ENCODE assay signal across 12 cellular contexts in the genomic region with DNA sequence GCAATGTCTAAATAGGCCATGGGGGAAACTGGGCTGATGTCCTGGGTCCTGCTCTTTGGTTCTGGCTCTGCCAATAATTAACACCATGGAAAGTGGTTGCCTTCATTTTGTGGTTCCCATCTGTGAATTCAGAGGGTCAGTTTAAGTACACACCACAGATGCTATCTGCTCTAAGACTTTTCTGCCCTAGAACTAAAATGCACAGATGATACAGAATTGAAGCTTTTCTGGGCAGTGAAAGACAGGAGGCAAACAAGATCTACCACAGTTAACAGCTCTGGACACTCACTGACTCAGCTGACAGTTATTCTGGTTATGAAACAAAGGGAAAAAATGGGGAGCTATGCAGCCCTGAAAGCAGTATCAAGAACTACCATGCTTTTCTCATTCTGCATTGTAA. TPM values are rescaled to one million over a fixed set of nuclear protein-coding genes. Genes with fewer than 3 reads are reported as not detected.
DNase-seq lines count a peak whose midpoint lies in the region; ATAC-seq and TF ChIP-seq lines count a peak whose summit lies in the region.
"Had no signal": no experiment of that assay in that cellular context is flagged by ENCODE, and none has a peak within 500 bp of the region (broad histone marks: within the 10 kb centered on the region; RNA-seq: fewer than 3 reads in every experiment).

No MANE protein-coding gene starts in this region.

- ATAC-seq in right cardiac atrium, result peak; percentile 24 to 53
- no peak for ATAC-seq in GM19023 (IDR thresholded peaks at IDR 0.05; ENCODE audit: unreplicated experiment)
- no peak for ATAC-seq in aorta (ENCODE audit: low FRiP score)

- H3K27me3 Mint-ChIP-seq in HFFc6 (ENCODE audit: insufficient read depth) (no peaks in the 10 kb centered on the region), nephron progenitor cell (ENCODE audit: low read depth, poor library complexity) (no peaks in the 10 kb centered on the region)
- H3K27me3 Mint-ChIP-seq: progenitor cell of endocrine pancreas had no signal

- H3K36me3 Mint-ChIP-seq in HFFc6 (ENCODE audit: low read depth) (peaks cover 9% of the 10 kb centered on the region), nephron progenitor cell (ENCODE audit: low read depth) (no peaks in the 10 kb centered on the region)

- H3K9me3 Mint-ChIP-seq in HFFc6 (no peaks in the 10 kb centered on the region), nephron progenitor cell (no peaks in the 10 kb centered on the region)

- H3K27ac Mint-ChIP-seq in HFFc6, result peak overlapping the region; percentile 82
- no peak overlapping the region for H3K27ac Mint-ChIP-seq in nephron progenitor cell

- H3K4me3 ChIP-seq in right cardiac atrium (ENCODE audit: low read length), result no peak overlapping the region
- no peak overlapping the region for H3K4me3 ChIP-seq in subcutaneous abdominal adipose tissue (ENCODE audit: low read depth in 1 of 5, low read length in 5 of 5)
- no peak overlapping the region for H3K4me3 ChIP-seq in aorta (ENCODE audit: low read length in 2 of 2)
- H3K4me3 ChIP-seq: esophagus squamous epithelium, suprapubic skin had no signal

- H3K4me3 Mint-ChIP-seq in HFFc6 (peak overlapping the region; percentile 79), nephron progenitor cell (no peak overlapping the region)

- H3K27me3 ChIP-seq in right cardiac atrium (ENCODE audit: control insufficient read depth, insufficient read depth) (no peaks in the 10 kb centered on the region), subcutaneous abdominal adipose tissue (ENCODE audit: control insufficient read depth in 5 of 5, insufficient read depth in 4 of 5, low read length in 5 of 5) (no peaks in the 10 kb centered on the region), aorta (ENCODE audit: control insufficient read depth in 1 of 2, insufficient read depth in 2 of 2, low read length in 1 of 2) (no peaks in the 10 kb centered on the region)
- H3K27me3 ChIP-seq: esophagus squamous epithelium, suprapubic skin had no signal

- H3K4me1 ChIP-seq in right cardiac atrium (ENCODE audit: control insufficient read depth, insufficient read depth, low read length), result peaks cover 2% of the 10 kb centered on the region
- H3K4me1 ChIP-seq in subcutaneous abdominal adipose tissue (ENCODE audit: control insufficient read depth in 5 of 5, insufficient read depth in 5 of 5, low read length in 5 of 5), result peaks cover 4 to 47% (median 39%) of the 10 kb centered on the region in 5 donors
- H3K4me1 ChIP-seq in aorta (ENCODE audit: control insufficient read depth in 1 of 2, insufficient read depth in 2 of 2, low read length in 2 of 2), result peaks cover 8 to 9% of the 10 kb centered on the region in 2 donors

- H3K9ac ChIP-seq in subcutaneous abdominal adipose tissue (ENCODE audit: low read length in 5 of 5), result peak overlapping the region in 1 of 5 donors; percentile 11

- H3K27ac ChIP-seq in angular gyrus (ENCODE audit: low read depth, low read length) (peak overlapping the region; percentile 62), right cardiac atrium (ENCODE audit: low read length) (peak overlapping the region; percentile 64), subcutaneous abdominal adipose tissue (ENCODE audit: low read depth, low read length) (peak overlapping the region; percentile 90), aorta (ENCODE audit: low read depth in 1 of 2, low read length in 2 of 2) (peak overlapping the region in 1 of 2 donors; percentile 40)

- H3K9me3 ChIP-seq in right cardiac atrium (ENCODE audit: control insufficient read depth, low read length) (no peaks in the 10 kb centered on the region), subcutaneous abdominal adipose tissue (ENCODE audit: control insufficient read depth in 5 of 5, low read length in 5 of 5) (no peaks in the 10 kb centered on the region), aorta (ENCODE audit: control insufficient read depth, low read length) (no peaks in the 10 kb centered on the region)
- H3K9me3 ChIP-seq: esophagus squamous epithelium, suprapubic skin had no signal

- DNase-seq in HFFc6, result peak; percentile 80
- no peak for DNase-seq in right cardiac atrium
- DNase-seq in nephron progenitor cell, result no peak
- DNase-seq in GM19238 (ENCODE audit: insufficient read length, low spot score), result no peak
- no peak for DNase-seq in aorta
- DNase-seq: esophagus squamous epithelium, MM.1S had no signal

- intact Hi-C loops in right cardiac atrium (cut with DNase I) (no loop called here), aorta (cut with DNase I) (loop anchor here in 1 of 2 donors (5.0 kb wide), 1 partner anchor 35 kb away; the partner anchor contains the start of gene APBB2)

- H3K36me3 ChIP-seq in subcutaneous abdominal adipose tissue (ENCODE audit: control insufficient read depth in 5 of 5, insufficient read depth in 5 of 5, low read length in 5 of 5) (no peaks in the 10 kb centered on the region), aorta (ENCODE audit: control insufficient read depth in 1 of 2, insufficient read depth in 2 of 2, low read length in 1 of 2) (no peaks in the 10 kb centered on the region)
- H3K36me3 ChIP-seq: esophagus squamous epithelium, suprapubic skin had no signal

- TF ChIP-seq CTCF in HFFc6 (IDR thresholded peaks at IDR 0.05) (peak; percentile 37; the same call in 1 of the 2 replicates), nephron progenitor cell (IDR thresholded peaks at IDR 0.05) (no peak)

- H3K4me1 Mint-ChIP-seq in HFFc6 (ENCODE audit: low read depth) (peaks cover 75% of the 10 kb centered on the region), nephron progenitor cell (peaks cover 13% of the 10 kb centered on the region)

RNA-seq across cellular contexts. Expression of gene APBB2, which starts 37.3 kb away (rescaled TPM):
- 10 to 100 TPM; 32.4 to 45.5 (median 35.8) TPM for total RNA-seq in HFFc6 (2021; fragmentation: NEBNext Ultra II Directional; extraction: Animal tissue kit (Norgen Biotek cat#: 25700))
- total RNA-seq in right cardiac atrium (10 to 100 TPM; 36.6 to 46.2 (median 39.6) TPM), aorta (100 to 1,000 TPM in 1 of 2 donors, 10 to 100 TPM in 1; 99.8 to 101 TPM)
- polyA plus RNA-seq in right cardiac atrium (12.7 TPM), aorta (10 to 100 TPM; 22.7 to 28.9 TPM)

Comparison
In these comparisons a context has a peak if more than half of its experiments do, and no peak if none do; other contexts are left out.
1. ATAC-seq: peak in right cardiac atrium (2 of 2); none in GM19023 (single experiment) and aorta (single experiment).